9 cellular contexts compared by ENCODE assay signal in the genomic region with DNA sequence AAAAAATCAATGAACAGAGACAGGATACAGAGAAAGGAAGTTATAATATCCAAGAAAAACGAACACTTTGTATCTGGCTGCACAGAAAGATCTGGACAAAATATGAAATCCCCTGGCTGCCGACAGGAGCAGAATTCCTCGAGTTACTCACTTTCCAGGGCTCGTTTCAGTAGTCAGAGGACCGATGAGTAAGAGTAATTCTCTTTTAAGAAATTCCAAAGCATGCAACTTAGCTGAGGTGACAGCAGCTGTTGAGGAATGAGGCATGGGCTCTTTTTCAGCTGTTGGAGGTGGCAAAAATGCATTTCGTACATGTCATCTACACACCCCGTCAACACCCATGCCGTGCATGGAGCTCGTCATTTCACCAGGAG.
DNase-seq lines count a peak whose midpoint lies in the region; ATAC-seq, FAIRE-seq and TF ChIP-seq lines count a peak whose summit lies in the region.
"Had no signal": no experiment of that assay in that cellular context is flagged by ENCODE, and none has a peak within 500 bp of the region (broad histone marks: within the 10 kb centered on the region; RNA-seq: fewer than 3 reads in every experiment).

No MANE protein-coding gene starts in this region.

- H3K36me3 ChIP-seq in H7 (replicated peaks; ENCODE audit: control insufficient read depth, insufficient read depth, low read length): no peaks in the 10 kb centered on the region

- no peak overlapping the region for H3K27ac ChIP-seq in coronary artery

- no peak for FAIRE-seq in GM12892 (lab: Jason Lieb, UNC)

- TF ChIP-seq POLR2A in GM12892 (IDR thresholded peaks at IDR 0.05; ENCODE audit: low read depth, low read length): no peak

- H3K4me3 ChIP-seq in H7 (ENCODE audit: insufficient read depth, low read depth, low read length) (peak overlapping the region; percentile 2), coronary artery (peak overlapping the region; percentile 49)

- H3K27me3 ChIP-seq in H7 (ENCODE audit: control insufficient read depth, insufficient read depth, low read length): no peaks in the 10 kb centered on the region; the same call in 1 of the 2 replicates

- TF ChIP-seq CTCF in coronary artery (IDR thresholded peaks at IDR 0.05): no peak

- DNase-seq in H7 (peak; percentile 13), coronary artery (ENCODE audit: low spot score) (no peak), left kidney (ENCODE audit: low read depth, low spot score) (peak; percentile 25), stromal cell of bone marrow (ENCODE audit: low read depth) (peak; percentile 28), GM12892 (ENCODE audit: insufficient read length) (no peak), HK-2 (ENCODE audit: unreplicated experiment) (no peak)
- DNase-seq in stimulated activated naive CD4-positive, alpha-beta T cell (lab: John Stamatoyannopoulos, UW): no peak
- DNase-seq: activated naive CD4-positive, alpha-beta T cell treated with anti-CD3 and anti-CD28 coated beads, Interleukin-2, amount 50 U/mL, for 16 hours had no signal

- ATAC-seq in GM21390 (IDR thresholded peaks at IDR 0.05; ENCODE audit: unreplicated experiment): no peak

Comparison
In these comparisons a context has a peak if more than half of its experiments do, and no peak if none do; other contexts are left out.
1. DNase-seq: peak in H7 (single experiment), left kidney (single experiment) and stromal cell of bone marrow (single experiment); none in coronary artery (single experiment), GM12892 (single experiment), stimulated activated naive CD4-positive, alpha-beta T cell (0 of 6) and HK-2 (single experiment).